27 cellular contexts compared by ENCODE assay signal in genomic region chr15:52317022-52317421, GRCh38.
"Had no signal": no experiment of that assay in that cellular context is flagged by ENCODE, and none has a peak within 500 bp of the region (broad histone marks: within the 10 kb centered on the region; RNA-seq: fewer than 3 reads in every experiment).

No MANE protein-coding gene starts in this region.

- H3K4me1 Mint-ChIP-seq: endodermal cell, mesothelial cell of epicardium, naive B cell had no signal

- H3K9me3 Mint-ChIP-seq: dendritic cell treated with granulocyte-macrophage colony-stimulating factor and Interleukin-4, amounts not matched to agents 40 ng/mL and 50 ng/mL, for 4 days; effector memory CD8-positive, alpha-beta T cell; endodermal cell; naive B cell; naive thymus-derived CD8-positive, alpha-beta T cell had no signal

- H3K4me1 ChIP-seq: esophagus squamous epithelium, gastrocnemius medialis, left lung, lower lobe of right lung had no signal

- FAIRE-seq: endometrium, islet of Langerhans, keratinocyte had no signal

- H3K27me3 Mint-ChIP-seq: dendritic cell treated with granulocyte-macrophage colony-stimulating factor and Interleukin-4, amounts not matched to agents 40 ng/mL and 50 ng/mL, for 4 days; effector memory CD8-positive, alpha-beta T cell; naive B cell; naive thymus-derived CD8-positive, alpha-beta T cell had no signal

- H3K4me3 ChIP-seq: esophagus squamous epithelium, gastrocnemius medialis, heart right ventricle, left lung, lower lobe of right lung, mucosa of descending colon had no signal

- DNase-seq: cortex of kidney; effector CD8-positive, alpha-beta T cell; effector memory CD8-positive, alpha-beta T cell; endodermal cell; erythroblast; esophagus squamous epithelium; foreskin fibroblast; foreskin melanocyte; gastrocnemius medialis; glutamatergic neuron; heart right ventricle; hippocampal formation; left cardiac atrium; left lung; left ventricle myocardium superior; lower lobe of right lung; mesenchymal stem cell; mucosa of descending colon; naive B cell; naive thymus-derived CD8-positive, alpha-beta T cell had no signal

- H3K27ac ChIP-seq: epithelial cell of prostate, esophagus squamous epithelium, gastrocnemius medialis, heart right ventricle, left lung, lower lobe of right lung had no signal

- H3K9me3 ChIP-seq: esophagus squamous epithelium, gastrocnemius medialis, heart right ventricle, left lung, lower lobe of right lung, mucosa of descending colon had no signal

- H3K27ac Mint-ChIP-seq: dendritic cell treated with granulocyte-macrophage colony-stimulating factor and Interleukin-4, amounts not matched to agents 40 ng/mL and 50 ng/mL, for 4 days; effector memory CD8-positive, alpha-beta T cell; endodermal cell; mesothelial cell of epicardium had no signal

- H3K4me3 Mint-ChIP-seq: dendritic cell treated with granulocyte-macrophage colony-stimulating factor and Interleukin-4, amounts not matched to agents 40 ng/mL and 50 ng/mL, for 4 days; effector memory CD8-positive, alpha-beta T cell; endodermal cell; mesothelial cell of epicardium; naive B cell; naive thymus-derived CD8-positive, alpha-beta T cell had no signal

- ATAC-seq: effector memory CD8-positive, alpha-beta T cell; esophagus mucosa; gastrocnemius medialis; heart right ventricle; left cardiac atrium; left lung; left ventricle myocardium superior; lower lobe of right lung; mucosa of descending colon; naive thymus-derived CD8-positive, alpha-beta T cell had no signal
